ENCODE assay signal across 1 cellular context in the genomic region with DNA sequence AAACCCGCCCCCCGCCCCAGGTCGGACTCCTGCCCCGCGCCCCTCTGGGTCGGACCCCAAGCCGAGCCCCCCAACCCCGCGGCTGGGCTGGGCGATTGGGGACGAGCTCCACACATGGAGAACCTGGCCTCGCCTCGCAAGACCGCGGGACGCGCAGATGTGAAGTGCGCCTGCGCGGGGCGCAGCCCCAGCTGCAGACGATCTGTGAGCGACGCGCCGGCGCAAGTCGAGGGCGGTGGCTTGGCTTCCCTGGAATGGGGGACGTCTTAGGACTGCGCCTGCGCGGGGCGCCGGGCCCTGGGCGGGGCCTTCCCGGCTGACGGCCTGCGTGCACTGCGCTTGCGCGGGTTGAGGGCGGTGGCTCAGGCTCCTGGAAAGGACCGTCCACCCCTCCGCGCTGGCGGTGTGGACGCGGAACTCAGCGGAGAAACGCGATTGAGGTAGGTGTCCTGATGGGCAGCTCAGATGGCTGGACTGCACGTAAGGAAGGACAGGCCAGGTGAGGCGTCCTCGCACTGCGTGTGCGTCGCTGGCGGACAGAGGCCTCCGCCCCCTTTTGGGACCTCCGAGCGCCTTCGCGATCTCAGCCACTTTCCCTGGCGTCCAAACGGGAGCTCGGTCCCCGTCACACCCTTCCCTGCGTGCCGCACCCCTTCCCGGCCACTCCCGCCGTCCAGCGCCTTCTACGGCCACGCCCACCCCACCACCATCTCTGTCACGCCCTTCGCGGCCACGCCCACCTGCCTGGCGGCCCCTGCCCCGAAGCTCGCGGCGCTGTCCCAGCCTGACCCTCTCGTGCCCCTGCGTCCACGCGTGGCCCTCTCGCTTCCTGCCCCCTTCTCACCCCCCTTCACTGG.
A peak's percentile ranks its signal among the peaks of the same experiment; 100 is the strongest.
TF ChIP-seq lines count a peak whose summit lies in the region.

A gene (plus strand): TSS at position 351 of the 857 bp plus-strand sequence. CDS start 1,278 bp downstream, outside the sequence.

TF ChIP-seq in HepG2, 621 proteins besides CTCF, POLR2A, EP300 and RAD21 (continued from another document and continues in another):
- TF ChIP-seq CBX1 (IDR thresholded peaks at IDR 0.05; ENCODE audit: low read depth) (peak; percentile 62), ZNF768 (CRISPR knock-in tag; IDR thresholded peaks at IDR 0.05) (peak; percentile 76), ARNT2 (CRISPR knock-in tag; IDR thresholded peaks at IDR 0.05; ENCODE audit: low read depth) (peak; percentile 29; the same call in 1 of the 2 replicates), SOX13 (IDR thresholded peaks at IDR 0.05) (no peak), SOX13 (CRISPR knock-in tag; conservative IDR thresholded peaks at IDR 0.05 in 1 of 2, IDR thresholded peaks at IDR 0.05 in 1 of 2) (no peak), ZNF331 (CRISPR knock-in tag; IDR thresholded peaks at IDR 0.05) (peak; percentile 39), MAFK (conservative IDR thresholded peaks at IDR 0.05 in 1 of 2, IDR thresholded peaks at IDR 0.05 in 1 of 2; ENCODE audit: low read length in 2 of 2) (no peak), ZNF782 (CRISPR knock-in tag; IDR thresholded peaks at IDR 0.05; ENCODE audit: borderline replicate concordance) (no peak; the same call in 1 of the 2 replicates), KLF11 (CRISPR knock-in tag; IDR thresholded peaks at IDR 0.05) (no peak), TBP (CRISPR knock-in tag; IDR thresholded peaks at IDR 0.05) (no peak), ZNF567 (CRISPR knock-in tag; IDR thresholded peaks at IDR 0.05; ENCODE audit: borderline replicate concordance) (peak; percentile 72; the same call in 1 of the 2 replicates), NBN (conservative IDR thresholded peaks at IDR 0.05) (no peak), ASH2L (IDR thresholded peaks at IDR 0.05; ENCODE audit: insufficient read length, low read depth, low read length) (peak; percentile 87), ZFP82 (CRISPR knock-in tag; IDR thresholded peaks at IDR 0.05; ENCODE audit: borderline replicate concordance) (0 out of 2 replicates have a peak, but pooled peaks have one; percentile 73), PCBP2 (optimal IDR thresholded peaks at IDR 0.05; ENCODE audit: low read depth, low read length, poor library complexity, severe bottlenecking) (no peak), ARNTL (CRISPR knock-in tag; IDR thresholded peaks at IDR 0.05) (peak; percentile 67; the same call in 1 of the 2 replicates), ZSCAN20 (CRISPR knock-in tag; IDR thresholded peaks at IDR 0.05; ENCODE audit: borderline replicate concordance) (no peak), ZNF589 (CRISPR knock-in tag; conservative IDR thresholded peaks at IDR 0.05) (0 out of 2 replicates have a peak, but pooled peaks have one; percentile 34), ELF3 (CRISPR knock-in tag; IDR thresholded peaks at IDR 0.05) (peak; percentile 55; the same call in 1 of the 2 replicates), ZFP36L2 (CRISPR knock-in tag; IDR thresholded peaks at IDR 0.05) (no peak), ZNF3 (CRISPR knock-in tag; IDR thresholded peaks at IDR 0.05) (no peak), ZNF207 (IDR thresholded peaks at IDR 0.05; ENCODE audit: borderline replicate concordance) (no peak), ZBTB7B (CRISPR knock-in tag; IDR thresholded peaks at IDR 0.05) (no peak), PLRG1 (conservative IDR thresholded peaks at IDR 0.05) (no peak), PAF1 (CRISPR knock-in tag; IDR thresholded peaks at IDR 0.05) (no peak), ZNF235 (CRISPR knock-in tag; IDR thresholded peaks at IDR 0.05; ENCODE audit: borderline replicate concordance) (peak; percentile 84)
- TF ChIP-seq, protein P1, sequence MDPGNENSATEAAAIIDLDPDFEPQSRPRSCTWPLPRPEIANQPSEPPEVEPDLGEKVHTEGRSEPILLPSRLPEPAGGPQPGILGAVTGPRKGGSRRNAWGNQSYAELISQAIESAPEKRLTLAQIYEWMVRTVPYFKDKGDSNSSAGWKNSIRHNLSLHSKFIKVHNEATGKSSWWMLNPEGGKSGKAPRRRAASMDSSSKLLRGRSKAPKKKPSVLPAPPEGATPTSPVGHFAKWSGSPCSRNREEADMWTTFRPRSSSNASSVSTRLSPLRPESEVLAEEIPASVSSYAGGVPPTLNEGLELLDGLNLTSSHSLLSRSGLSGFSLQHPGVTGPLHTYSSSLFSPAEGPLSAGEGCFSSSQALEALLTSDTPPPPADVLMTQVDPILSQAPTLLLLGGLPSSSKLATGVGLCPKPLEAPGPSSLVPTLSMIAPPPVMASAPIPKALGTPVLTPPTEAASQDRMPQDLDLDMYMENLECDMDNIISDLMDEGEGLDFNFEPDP (CRISPR knock-in tag; conservative IDR thresholded peaks at IDR 0.05) = no peak
- TF ChIP-seq, protein P2, sequence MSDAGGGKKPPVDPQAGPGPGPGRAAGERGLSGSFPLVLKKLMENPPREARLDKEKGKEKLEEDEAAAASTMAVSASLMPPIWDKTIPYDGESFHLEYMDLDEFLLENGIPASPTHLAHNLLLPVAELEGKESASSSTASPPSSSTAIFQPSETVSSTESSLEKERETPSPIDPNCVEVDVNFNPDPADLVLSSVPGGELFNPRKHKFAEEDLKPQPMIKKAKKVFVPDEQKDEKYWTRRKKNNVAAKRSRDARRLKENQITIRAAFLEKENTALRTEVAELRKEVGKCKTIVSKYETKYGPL (CRISPR knock-in tag; IDR thresholded peaks at IDR 0.05) = no peak
- TF ChIP-seq, protein P3, sequence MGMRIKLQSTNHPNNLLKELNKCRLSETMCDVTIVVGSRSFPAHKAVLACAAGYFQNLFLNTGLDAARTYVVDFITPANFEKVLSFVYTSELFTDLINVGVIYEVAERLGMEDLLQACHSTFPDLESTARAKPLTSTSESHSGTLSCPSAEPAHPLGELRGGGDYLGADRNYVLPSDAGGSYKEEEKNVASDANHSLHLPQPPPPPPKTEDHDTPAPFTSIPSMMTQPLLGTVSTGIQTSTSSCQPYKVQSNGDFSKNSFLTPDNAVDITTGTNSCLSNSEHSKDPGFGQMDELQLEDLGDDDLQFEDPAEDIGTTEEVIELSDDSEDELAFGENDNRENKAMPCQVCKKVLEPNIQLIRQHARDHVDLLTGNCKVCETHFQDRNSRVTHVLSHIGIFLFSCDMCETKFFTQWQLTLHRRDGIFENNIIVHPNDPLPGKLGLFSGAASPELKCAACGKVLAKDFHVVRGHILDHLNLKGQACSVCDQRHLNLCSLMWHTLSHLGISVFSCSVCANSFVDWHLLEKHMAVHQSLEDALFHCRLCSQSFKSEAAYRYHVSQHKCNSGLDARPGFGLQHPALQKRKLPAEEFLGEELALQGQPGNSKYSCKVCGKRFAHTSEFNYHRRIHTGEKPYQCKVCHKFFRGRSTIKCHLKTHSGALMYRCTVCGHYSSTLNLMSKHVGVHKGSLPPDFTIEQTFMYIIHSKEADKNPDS (CRISPR knock-in tag; IDR thresholded peaks at IDR 0.05) = no peak
- TF ChIP-seq, protein P4, sequence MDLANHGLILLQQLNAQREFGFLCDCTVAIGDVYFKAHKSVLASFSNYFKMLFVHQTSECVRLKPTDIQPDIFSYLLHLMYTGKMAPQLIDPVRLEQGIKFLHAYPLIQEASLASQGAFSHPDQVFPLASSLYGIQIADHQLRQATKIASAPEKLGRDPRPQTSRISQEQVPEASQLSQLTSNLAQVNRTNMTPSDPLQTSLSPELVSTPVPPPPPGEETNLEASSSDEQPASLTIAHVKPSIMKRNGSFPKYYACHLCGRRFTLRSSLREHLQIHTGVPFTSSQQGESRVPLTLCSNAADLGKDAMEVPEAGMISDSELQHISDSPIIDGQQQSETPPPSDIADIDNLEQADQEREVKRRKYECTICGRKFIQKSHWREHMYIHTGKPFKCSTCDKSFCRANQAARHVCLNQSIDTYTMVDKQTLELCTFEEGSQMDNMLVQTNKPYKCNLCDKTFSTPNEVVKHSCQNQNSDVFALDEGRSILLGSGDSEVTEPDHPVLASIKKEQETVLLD (CRISPR knock-in tag; IDR thresholded peaks at IDR 0.05; ENCODE audit: low read depth) = no peak
- TF ChIP-seq, protein P5, sequence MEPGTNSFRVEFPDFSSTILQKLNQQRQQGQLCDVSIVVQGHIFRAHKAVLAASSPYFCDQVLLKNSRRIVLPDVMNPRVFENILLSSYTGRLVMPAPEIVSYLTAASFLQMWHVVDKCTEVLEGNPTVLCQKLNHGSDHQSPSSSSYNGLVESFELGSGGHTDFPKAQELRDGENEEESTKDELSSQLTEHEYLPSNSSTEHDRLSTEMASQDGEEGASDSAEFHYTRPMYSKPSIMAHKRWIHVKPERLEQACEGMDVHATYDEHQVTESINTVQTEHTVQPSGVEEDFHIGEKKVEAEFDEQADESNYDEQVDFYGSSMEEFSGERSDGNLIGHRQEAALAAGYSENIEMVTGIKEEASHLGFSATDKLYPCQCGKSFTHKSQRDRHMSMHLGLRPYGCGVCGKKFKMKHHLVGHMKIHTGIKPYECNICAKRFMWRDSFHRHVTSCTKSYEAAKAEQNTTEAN (CRISPR knock-in tag; conservative IDR thresholded peaks at IDR 0.05) = no peak; the same call in 1 of the 2 replicates
- TF ChIP-seq, protein P6, sequence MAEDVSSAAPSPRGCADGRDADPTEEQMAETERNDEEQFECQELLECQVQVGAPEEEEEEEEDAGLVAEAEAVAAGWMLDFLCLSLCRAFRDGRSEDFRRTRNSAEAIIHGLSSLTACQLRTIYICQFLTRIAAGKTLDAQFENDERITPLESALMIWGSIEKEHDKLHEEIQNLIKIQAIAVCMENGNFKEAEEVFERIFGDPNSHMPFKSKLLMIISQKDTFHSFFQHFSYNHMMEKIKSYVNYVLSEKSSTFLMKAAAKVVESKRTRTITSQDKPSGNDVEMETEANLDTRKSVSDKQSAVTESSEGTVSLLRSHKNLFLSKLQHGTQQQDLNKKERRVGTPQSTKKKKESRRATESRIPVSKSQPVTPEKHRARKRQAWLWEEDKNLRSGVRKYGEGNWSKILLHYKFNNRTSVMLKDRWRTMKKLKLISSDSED (CRISPR knock-in tag; IDR thresholded peaks at IDR 0.05) = no peak
- TF ChIP-seq, protein P7, sequence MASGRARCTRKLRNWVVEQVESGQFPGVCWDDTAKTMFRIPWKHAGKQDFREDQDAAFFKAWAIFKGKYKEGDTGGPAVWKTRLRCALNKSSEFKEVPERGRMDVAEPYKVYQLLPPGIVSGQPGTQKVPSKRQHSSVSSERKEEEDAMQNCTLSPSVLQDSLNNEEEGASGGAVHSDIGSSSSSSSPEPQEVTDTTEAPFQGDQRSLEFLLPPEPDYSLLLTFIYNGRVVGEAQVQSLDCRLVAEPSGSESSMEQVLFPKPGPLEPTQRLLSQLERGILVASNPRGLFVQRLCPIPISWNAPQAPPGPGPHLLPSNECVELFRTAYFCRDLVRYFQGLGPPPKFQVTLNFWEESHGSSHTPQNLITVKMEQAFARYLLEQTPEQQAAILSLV (CRISPR knock-in tag; IDR thresholded peaks at IDR 0.05; ENCODE audit: borderline replicate concordance) = peak; percentile 98; the same call in 1 of the 2 replicates
- TF ChIP-seq, protein P8, sequence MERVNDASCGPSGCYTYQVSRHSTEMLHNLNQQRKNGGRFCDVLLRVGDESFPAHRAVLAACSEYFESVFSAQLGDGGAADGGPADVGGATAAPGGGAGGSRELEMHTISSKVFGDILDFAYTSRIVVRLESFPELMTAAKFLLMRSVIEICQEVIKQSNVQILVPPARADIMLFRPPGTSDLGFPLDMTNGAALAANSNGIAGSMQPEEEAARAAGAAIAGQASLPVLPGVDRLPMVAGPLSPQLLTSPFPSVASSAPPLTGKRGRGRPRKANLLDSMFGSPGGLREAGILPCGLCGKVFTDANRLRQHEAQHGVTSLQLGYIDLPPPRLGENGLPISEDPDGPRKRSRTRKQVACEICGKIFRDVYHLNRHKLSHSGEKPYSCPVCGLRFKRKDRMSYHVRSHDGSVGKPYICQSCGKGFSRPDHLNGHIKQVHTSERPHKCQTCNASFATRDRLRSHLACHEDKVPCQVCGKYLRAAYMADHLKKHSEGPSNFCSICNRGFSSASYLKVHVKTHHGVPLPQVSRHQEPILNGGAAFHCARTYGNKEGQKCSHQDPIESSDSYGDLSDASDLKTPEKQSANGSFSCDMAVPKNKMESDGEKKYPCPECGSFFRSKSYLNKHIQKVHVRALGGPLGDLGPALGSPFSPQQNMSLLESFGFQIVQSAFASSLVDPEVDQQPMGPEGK (CRISPR knock-in tag; IDR thresholded peaks at IDR 0.05) = peak; percentile 48; the same call in 1 of the 2 replicates
- TF ChIP-seq, protein P9, sequence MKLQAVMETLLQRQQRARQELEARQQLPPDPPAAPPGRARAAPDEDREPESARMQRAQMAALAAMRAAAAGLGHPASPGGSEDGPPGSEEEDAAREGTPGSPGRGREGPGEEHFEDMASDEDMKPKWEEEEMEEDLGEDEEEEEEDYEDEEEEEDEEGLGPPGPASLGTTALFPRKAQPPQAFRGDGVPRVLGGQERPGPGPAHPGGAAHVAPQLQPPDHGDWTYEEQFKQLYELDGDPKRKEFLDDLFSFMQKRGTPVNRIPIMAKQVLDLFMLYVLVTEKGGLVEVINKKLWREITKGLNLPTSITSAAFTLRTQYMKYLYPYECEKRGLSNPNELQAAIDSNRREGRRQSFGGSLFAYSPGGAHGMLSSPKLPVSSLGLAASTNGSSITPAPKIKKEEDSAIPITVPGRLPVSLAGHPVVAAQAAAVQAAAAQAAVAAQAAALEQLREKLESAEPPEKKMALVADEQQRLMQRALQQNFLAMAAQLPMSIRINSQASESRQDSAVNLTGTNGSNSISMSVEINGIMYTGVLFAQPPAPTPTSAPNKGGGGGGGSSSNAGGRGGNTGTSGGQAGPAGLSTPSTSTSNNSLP (IDR thresholded peaks at IDR 0.05; ENCODE audit: low read depth, low read length) = peak; percentile 35; the same call in 1 of the 2 replicates
- TF ChIP-seq, protein P10, sequence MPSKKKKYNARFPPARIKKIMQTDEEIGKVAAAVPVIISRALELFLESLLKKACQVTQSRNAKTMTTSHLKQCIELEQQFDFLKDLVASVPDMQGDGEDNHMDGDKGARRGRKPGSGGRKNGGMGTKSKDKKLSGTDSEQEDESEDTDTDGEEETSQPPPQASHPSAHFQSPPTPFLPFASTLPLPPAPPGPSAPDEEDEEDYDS (CRISPR knock-in tag; IDR thresholded peaks at IDR 0.05) = peak; percentile 74
